Comparison of ENCODE assay signal across 8 cellular contexts in the genomic region with DNA sequence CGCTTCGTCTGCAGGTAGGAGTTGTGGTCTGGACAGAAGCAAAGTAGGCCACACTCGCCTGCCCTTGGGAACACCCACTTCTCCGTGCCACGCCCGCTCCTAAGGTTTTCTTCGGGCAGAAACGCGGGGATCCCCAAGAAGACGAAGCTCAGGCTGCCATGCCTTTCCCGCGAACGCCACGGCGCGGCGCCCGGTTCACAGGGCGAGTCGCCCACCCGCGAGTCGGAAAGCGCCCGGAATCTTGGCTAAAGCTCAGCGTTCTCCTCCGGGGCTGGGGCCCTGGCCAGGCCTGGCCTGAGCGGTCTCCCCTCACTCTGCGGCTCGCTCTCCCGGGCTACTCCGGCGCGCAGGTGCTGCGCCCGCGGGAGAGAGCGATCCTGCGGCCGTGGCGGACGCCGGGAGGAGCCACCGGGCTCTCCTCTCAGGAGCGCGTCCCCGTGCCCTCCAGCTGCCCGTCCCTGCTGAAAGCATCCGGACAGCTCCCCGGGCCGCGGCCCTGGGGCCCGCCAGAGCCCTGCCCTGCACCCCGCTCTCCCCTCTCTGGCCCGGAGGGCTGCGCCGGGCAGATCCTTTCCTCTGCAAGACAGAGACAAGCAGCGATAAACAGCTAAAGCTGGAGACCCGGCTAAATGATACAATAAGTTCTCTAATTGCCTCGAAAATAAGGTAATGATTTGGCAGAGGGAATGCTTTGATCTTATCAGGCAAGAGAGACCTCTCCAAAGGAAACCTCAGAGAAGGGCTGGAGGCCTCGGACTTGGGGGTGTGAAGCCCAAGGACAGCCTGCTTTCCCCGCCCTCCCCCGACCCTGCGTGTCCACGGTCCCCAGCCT. TPM values are rescaled to one million over a fixed set of nuclear protein-coding genes. Genes with fewer than 3 reads are reported as not detected.
A peak's percentile ranks its signal among the peaks of the same experiment; 100 is the strongest.
DNase-seq lines count a peak whose midpoint lies in the region; ATAC-seq and TF ChIP-seq lines count a peak whose summit lies in the region.

No MANE protein-coding gene starts in this region.

- peaks cover 0 to 8% (median 4%) of the 10 kb centered on the region in 4 donors for H3K4me1 ChIP-seq in Peyer's patch

- ATAC-seq in HG03095 (IDR thresholded peaks at IDR 0.05; ENCODE audit: unreplicated experiment) (peak; percentile 51), natural killer cell (peak; percentile 57 to 85 (median 76)), HG03025 (IDR thresholded peaks at IDR 0.05; ENCODE audit: low FRiP score, unreplicated experiment) (no peak)

- H3K9me3 ChIP-seq in Peyer's patch = no peaks in the 10 kb centered on the region

- peak overlapping the region; percentile 65 for H3K4me3 Mint-ChIP-seq in natural killer cell

- peak; percentile 74 for DNase-seq in EH (ENCODE audit: low read depth)
- peak; percentile 49 to 87 (median 83) for DNase-seq in Peyer's patch
- DNase-seq in activated effector memory CD4-positive, alpha-beta T cell treated with Interleukin-2 at 50 U/mL for 16 hours = peak; percentile 38
- DNase-seq in fibroblast of the conjunctiva (ENCODE audit: low read depth) = peak; percentile 66
- DNase-seq in natural killer cell = peak; percentile 47
- peak in 47 of 49 donors; percentile 12 to 83 (median 56) for DNase-seq in substantia nigra (lab: John Stamatoyannopoulos, UW)

- H3K27ac ChIP-seq in Peyer's patch (peak overlapping the region in 2 of 4 donors; percentile 33 to 36), substantia nigra (ENCODE audit: low read depth, low read length, poor library complexity, severe bottlenecking) (no peak overlapping the region)

- no peaks in the 10 kb centered on the region for H3K36me3 ChIP-seq in Peyer's patch

- H3K4me1 Mint-ChIP-seq in natural killer cell = no peaks in the 10 kb centered on the region

- H3K36me3 Mint-ChIP-seq in natural killer cell = no peaks in the 10 kb centered on the region

- TF ChIP-seq CTCF in Peyer's patch (IDR thresholded peaks at IDR 0.05) = peak; percentile 47 to 85 (median 70)
- peak; percentile 53 for TF ChIP-seq CTCF in natural killer cell (IDR thresholded peaks at IDR 0.05)

- no peaks in the 10 kb centered on the region for H3K27me3 ChIP-seq in Peyer's patch

- TF ChIP-seq POLR2A in Peyer's patch (IDR thresholded peaks at IDR 0.05) = no peak

- no peaks in the 10 kb centered on the region for H3K9me3 Mint-ChIP-seq in natural killer cell

- no peak overlapping the region for H3K27ac Mint-ChIP-seq in natural killer cell

- intact Hi-C loops in natural killer cell (cut with micrococcal nuclease) = loop anchor here (1.0 to 10.0 kb wide), 3 partner anchors 112 to 303 kb away; a partner anchor contains a TSS

- H3K27me3 Mint-ChIP-seq in natural killer cell (ENCODE audit: low read depth in 2 of 2) = peaks cover 56 to 61% of the 10 kb centered on the region in 2 donors

- peak overlapping the region; percentile 36 to 61 (median 56) for H3K4me3 ChIP-seq in Peyer's patch

RNA-seq across cellular contexts. Expression of a gene that starts 6.7 kb away (rescaled TPM):
- 10 to 100 TPM in 3 of 4 donors, 1 to 10 TPM in 1; 5.8 to 15.0 (median 13.9) TPM for total RNA-seq in Peyer's patch
- under 1 TPM; 0.16 to 0.20 (median 0.18) TPM for total RNA-seq in natural killer cell

Comparison
In these comparisons a context has a peak if more than half of its experiments do, and no peak if none do; other contexts are left out.
1. RNA of a gene that starts 6.7 kb away (total RNA-seq): 5.8 to 15.0 TPM in Peyer's patch; 0.16 to 0.20 TPM in natural killer cell; every median in the first group is over 4 times any median in the second.
2. Peak in every context shown above with its lines, with median percentiles within 50 percentile points of each other: DNase-seq.